In genomic region chr7:32569388-32570289, GRCh38 we compare ENCODE assay signal across 29 cellular contexts.
DNase-seq lines count a peak whose midpoint lies in the region; ATAC-seq, FAIRE-seq and TF ChIP-seq lines count a peak whose summit lies in the region.
"Had no signal": no experiment of that assay in that cellular context is flagged by ENCODE, and none has a peak within 500 bp of the region (broad histone marks: within the 10 kb centered on the region; RNA-seq: fewer than 3 reads in every experiment).

No MANE protein-coding gene starts in this region.

- 97% methylated on average over 8 of the region's 8 CpGs for WGBS in GM12878 (ENCODE audit: insufficient coverage, insufficient replicate concordance, low lambda C conversion rate, missing lambda C conversion rate)

- TF ChIP-seq RAD21 in GM12878 (IDR thresholded peaks at IDR 0.05; ENCODE audit: insufficient read depth, low read depth, low read length): no peak

- H3K4me1 Mint-ChIP-seq in Calu3 (ENCODE audit: low read depth, unreplicated experiment): peaks cover 16% of the 10 kb centered on the region
- H3K4me1 Mint-ChIP-seq: activated naive CD4-positive, alpha-beta T cell treated with anti-CD3 and anti-CD28 coated beads, Interleukin-2, amount 50 U/mL, for 24 hours had no signal

- BruUV-seq in Calu3 (replicated peaks; lab: Mats Ljungman, UMichigan) (no TSS peak), GM12878 (replicated peaks; lab: Mats Ljungman, UMichigan) (TSS peak; percentile 46)

- H3K27me3 ChIP-seq in GM12878 (replicated peaks in 1 of 2; ENCODE audit: control insufficient read depth in 2 of 2, insufficient read depth in 2 of 2, low read length in 1 of 2): no peaks in the 10 kb centered on the region
- H3K27me3 ChIP-seq: BLaER1 treated with 17β-estradiol and CSF1 and Interleukin-3, amounts not matched to agents 10 nM and 100 nM; breast epithelium; esophagus muscularis mucosa; neutrophil; right lobe of liver; tibial artery had no signal

- RAD21 ChIA-PET in GM12878 (lab: Charles Lee; ENCODE audit: unreplicated experiment): no interaction called here

- no peaks in the 10 kb centered on the region for H3K79me2 ChIP-seq in GM12878 (ENCODE audit: control insufficient read depth, insufficient read depth, low read length)

- FAIRE-seq in GM12878 (lab: Jason Lieb, UNC) (no peak), kidney (lab: Jason Lieb, UNC) (peak; percentile 59)

- ATAC-seq in GM12878 (no peak), HG03460 (IDR thresholded peaks at IDR 0.05; ENCODE audit: unreplicated experiment) (no peak)
- ATAC-seq: activated CD8-positive, alpha-beta T cell treated with anti-CD3 and anti-CD28 coated beads, Interleukin-2, amount 10 ng/mL, durations not matched to agents 7 days and 5 days; effector memory CD8-positive, alpha-beta T cell; left cardiac atrium; right lobe of liver had no signal

- no peaks in the 10 kb centered on the region for H4K20me1 ChIP-seq in GM12878 (ENCODE audit: control insufficient read depth, insufficient read depth)

- no peak overlapping the region for H3K4me2 ChIP-seq in GM12878 (ENCODE audit: control insufficient read depth, insufficient read depth)
- H3K4me2 ChIP-seq: BLaER1 treated with 17β-estradiol and CSF1 and Interleukin-3, amounts not matched to agents 10 nM and 100 nM had no signal

- H3K9me3 Mint-ChIP-seq in Calu3 (ENCODE audit: low read depth, unreplicated experiment): no peaks in the 10 kb centered on the region
- H3K9me3 Mint-ChIP-seq: activated naive CD4-positive, alpha-beta T cell treated with anti-CD3 and anti-CD28 coated beads, Interleukin-2, amount 50 U/mL, for 24 hours; activated T-helper 2 cell treated with anti-CD3 and anti-CD28 coated beads, Interferon-gamma antibody, Interleukin-2, Interleukin-4, amounts not matched to agents 10 μg/mL and 5 μg/mL and 100 μg/mL, durations not matched to agents 14 hours and 24 hours and 36 hours; effector memory CD8-positive, alpha-beta T cell; memory B cell had no signal

- H3K27ac ChIP-seq in GM12878 (ENCODE audit: control insufficient read depth, insufficient read depth) (no peak overlapping the region), kidney (ENCODE audit: low read depth in 2 of 2, low read length in 2 of 2) (no peak overlapping the region)
- H3K27ac ChIP-seq: BLaER1 treated with 17β-estradiol and CSF1 and Interleukin-3, amounts not matched to agents 10 nM and 100 nM; breast epithelium; esophagus muscularis mucosa; neutrophil; right lobe of liver; tibial artery had no signal

- H3K9ac ChIP-seq in GM12878 (ENCODE audit: control insufficient read depth, insufficient read depth, low read length) (no peak overlapping the region), kidney (ENCODE audit: low read length in 2 of 2) (no peak overlapping the region)
- H3K9ac ChIP-seq: BLaER1 treated with 17β-estradiol and CSF1 and Interleukin-3, amounts not matched to agents 10 nM and 100 nM had no signal

- intact Hi-C loops in Calu3 (cut with micrococcal nuclease; ENCODE audit: unreplicated experiment) (loop anchor here (2.0 kb wide), 1 partner anchor 79 kb away; the partner anchor contains the start of gene LSM5), GM12878 (cut with micrococcal nuclease; ENCODE audit: unreplicated experiment) (no loop called here), kidney (cut with DNase I) (no loop called here)

- in situ Hi-C loops in GM12878 (cut with MboI): no loop called here

- no peaks in the 10 kb centered on the region for H3K27me3 Mint-ChIP-seq in Calu3 (ENCODE audit: unreplicated experiment)
- H3K27me3 Mint-ChIP-seq: activated naive CD4-positive, alpha-beta T cell treated with anti-CD3 and anti-CD28 coated beads, Interleukin-2, amount 50 U/mL, for 24 hours; effector memory CD8-positive, alpha-beta T cell; memory B cell had no signal

- H3K36me3 ChIP-seq in GM12878 (ENCODE audit: control insufficient read depth in 2 of 2, insufficient read depth in 2 of 2, low read length in 1 of 2) (peaks cover 0 to 9% of the 10 kb centered on the region in 2 experiments; a peak in 1 of 4 replicates), kidney (ENCODE audit: control insufficient read depth in 1 of 2, insufficient read depth in 2 of 2, low read length in 2 of 2) (peaks cover 5 to 15% of the 10 kb centered on the region in 2 donors)
- H3K36me3 ChIP-seq: breast epithelium had no signal

- no peak for TF ChIP-seq EP300 in GM12878 (IDR thresholded peaks at IDR 0.05; ENCODE audit: borderline replicate concordance in 1 of 2, control insufficient read depth in 1 of 2, low read depth in 2 of 2, low read length in 2 of 2)

- H3K4me1 ChIP-seq in GM12878 (ENCODE audit: control insufficient read depth, insufficient read depth, low read length): no peaks in the 10 kb centered on the region
- H3K4me1 ChIP-seq in kidney (ENCODE audit: control insufficient read depth in 1 of 2, insufficient read depth in 1 of 2, low read depth in 1 of 2, low read length in 2 of 2): no peaks in the 10 kb centered on the region
- H3K4me1 ChIP-seq: breast epithelium, esophagus muscularis mucosa, right lobe of liver, tibial artery had no signal

- no peak overlapping the region for H2AFZ ChIP-seq in GM12878 (ENCODE audit: control insufficient read depth, low read depth, low read length)

- CTCF ChIA-PET in Calu3 (lab: Charles Lee) (interaction anchor here (0.6 to 1.2 kb wide), 2 partner anchors 74 to 80 kb away, joined by 4 to 7 read pairs; partner anchors contain the start of genes AVL9 and LSM5), GM12878 (lab: Yijun Ruan, JAX) (interaction anchor here (0.6 kb wide), 1 partner anchor 28 kb away, joined by 4 read pairs; no protein-coding TSS in a partner anchor)

- DNase-seq in Calu3 (no peak), GM12878 (ENCODE audit: low read depth, low spot score) (no peak), kidney (no peak), renal cortical epithelial cell (ENCODE audit: low read depth) (peak; percentile 86), D341Med (ENCODE audit: low spot score) (no peak), amygdala (lab: John Stamatoyannopoulos, UW) (no peak)
- DNase-seq: activated CD4-positive, alpha-beta T cell treated with anti-CD3 and anti-CD28 coated beads for 4 hours; activated CD8-positive, alpha-beta T cell treated with anti-CD3 and anti-CD28 coated beads, Interleukin-2, amount 10 ng/mL, durations not matched to agents 7 days and 5 days; DND-41; effector memory CD8-positive, alpha-beta T cell; foreskin fibroblast; left cardiac atrium; NCI-H1092; NCI-H1694; NCI-H446; NCI-H774; right lobe of liver; stimulated activated CD8-positive, alpha-beta memory T cell treated with anti-CD3 and anti-CD28 coated beads, Interleukin-4, amount 100 ng/mL, for 48 hours; SW 1271; T-helper 9 cell; tibial artery had no signal

- POLR2A ChIA-PET in GM12878 (lab: Charles Lee): interaction anchor here (0.6 kb wide), 1 partner anchor 298 kb away, joined by 3 read pairs; no protein-coding TSS in a partner anchor

- peak overlapping the region; percentile 20 for H3K4me3 Mint-ChIP-seq in Calu3 (ENCODE audit: low read depth, unreplicated experiment)
- H3K4me3 Mint-ChIP-seq: activated CD8-positive, alpha-beta T cell treated with anti-CD3 and anti-CD28 coated beads, Interleukin-2, amount 10 ng/mL, durations not matched to agents 7 days and 5 days; activated naive CD4-positive, alpha-beta T cell treated with anti-CD3 and anti-CD28 coated beads, Interleukin-2, amount 50 U/mL, for 24 hours; effector memory CD8-positive, alpha-beta T cell; memory B cell had no signal

- H3K27ac Mint-ChIP-seq in Calu3 (ENCODE audit: unreplicated experiment): peak overlapping the region; percentile 72
- H3K27ac Mint-ChIP-seq: activated CD8-positive, alpha-beta T cell treated with anti-CD3 and anti-CD28 coated beads, Interleukin-2, amount 10 ng/mL, durations not matched to agents 7 days and 5 days; activated naive CD4-positive, alpha-beta T cell treated with anti-CD3 and anti-CD28 coated beads, Interleukin-2, amount 50 U/mL, for 24 hours; activated T-helper 2 cell treated with anti-CD3 and anti-CD28 coated beads, Interferon-gamma antibody, Interleukin-2, Interleukin-4, amounts not matched to agents 10 μg/mL and 5 μg/mL and 100 μg/mL, durations not matched to agents 14 hours and 24 hours and 36 hours; effector memory CD8-positive, alpha-beta T cell; memory B cell had no signal

- SMC1A ChIA-PET in GM12878 (lab: Charles Lee; ENCODE audit: uncharacterized antibody, unreplicated experiment): no interaction called here

- H3K36me3 Mint-ChIP-seq in Calu3 (ENCODE audit: insufficient read depth, unreplicated experiment): peaks cover 66% of the 10 kb centered on the region

- no peak for TF ChIP-seq CTCF in Calu3 (IDR thresholded peaks at IDR 0.05; ENCODE audit: unreplicated experiment)
- TF ChIP-seq CTCF in GM12878 (IDR thresholded peaks at IDR 0.05 in 2 of 3, conservative IDR thresholded peaks at IDR 0.05 in 1 of 3; ENCODE audit: control insufficient read depth in 2 of 3, extremely low read depth in 1 of 3, insufficient read depth in 1 of 3, low read depth in 3 of 3, low read length in 3 of 3): no peak
- no peak for TF ChIP-seq CTCF in kidney (IDR thresholded peaks at IDR 0.05; ENCODE audit: borderline replicate concordance, extremely low read depth, insufficient read depth)

- no peak overlapping the region for H3K4me3 ChIP-seq in GM12878
- no peak overlapping the region for H3K4me3 ChIP-seq in kidney (ENCODE audit: low read length in 2 of 2)
- H3K4me3 ChIP-seq: BLaER1 treated with 17β-estradiol and CSF1 and Interleukin-3, amounts not matched to agents 10 nM and 100 nM; breast epithelium; esophagus muscularis mucosa; right lobe of liver; tibial artery had no signal

- no peak for TF ChIP-seq POLR2A in GM12878 (IDR thresholded peaks at IDR 0.05; ENCODE audit: low read depth, low read length)

- H3K9me3 ChIP-seq in GM12878 (replicated peaks; ENCODE audit: control insufficient read depth, insufficient read depth, low read length) (no peaks in the 10 kb centered on the region), kidney (ENCODE audit: control insufficient read depth in 1 of 2, low read length in 2 of 2) (no peaks in the 10 kb centered on the region)
- H3K9me3 ChIP-seq: BLaER1 treated with 17β-estradiol and CSF1 and Interleukin-3, amounts not matched to agents 10 nM and 100 nM; breast epithelium; esophagus muscularis mucosa; neutrophil; right lobe of liver; tibial artery had no signal
